Comparison of ENCODE assay signal across 24 cellular contexts in genomic region chrX:20053537-20053936, GRCh38.
"Had no signal": no experiment of that assay in that cellular context is flagged by ENCODE, and none has a peak within 500 bp of the region (broad histone marks: within the 10 kb centered on the region; RNA-seq: fewer than 3 reads in every experiment).

No MANE protein-coding gene starts in this region.

- H3K36me3 ChIP-seq: colonic mucosa, esophagus squamous epithelium, gastrocnemius medialis, heart right ventricle, left lung, lower lobe of right lung had no signal

- ATAC-seq: effector memory CD8-positive, alpha-beta T cell; esophagus mucosa; gastrocnemius medialis; heart right ventricle; left cardiac atrium; left lung; left ventricle myocardium superior; lower lobe of right lung; mucosa of descending colon had no signal

- H3K27me3 Mint-ChIP-seq: dendritic cell treated with granulocyte-macrophage colony-stimulating factor and Interleukin-4, amounts not matched to agents 40 ng/mL and 50 ng/mL, for 4 days; effector memory CD8-positive, alpha-beta T cell had no signal

- H3K4me1 ChIP-seq: colonic mucosa, gastrocnemius medialis, heart right ventricle, left lung, lower lobe of right lung had no signal

- DNase-seq: colonic mucosa; cortex of kidney; effector CD8-positive, alpha-beta T cell; effector memory CD8-positive, alpha-beta T cell; endodermal cell; erythroblast; esophagus squamous epithelium; foreskin fibroblast; foreskin melanocyte; gastrocnemius medialis; glutamatergic neuron; head of caudate nucleus; heart right ventricle; hippocampal formation; left cardiac atrium; left lung; left ventricle myocardium superior; lower lobe of right lung; mesenchymal stem cell; mucosa of descending colon had no signal

- H3K4me1 Mint-ChIP-seq: mesothelial cell of epicardium had no signal

- H3K27ac Mint-ChIP-seq: dendritic cell treated with granulocyte-macrophage colony-stimulating factor and Interleukin-4, amounts not matched to agents 40 ng/mL and 50 ng/mL, for 4 days; effector memory CD8-positive, alpha-beta T cell; endodermal cell; mesothelial cell of epicardium had no signal

- H3K9me3 ChIP-seq: colonic mucosa, esophagus squamous epithelium, gastrocnemius medialis, heart right ventricle, left lung, lower lobe of right lung, mucosa of descending colon had no signal

- H3K9me3 Mint-ChIP-seq: dendritic cell treated with granulocyte-macrophage colony-stimulating factor and Interleukin-4, amounts not matched to agents 40 ng/mL and 50 ng/mL, for 4 days; effector memory CD8-positive, alpha-beta T cell had no signal

- H3K27ac ChIP-seq: colonic mucosa, epithelial cell of prostate, esophagus squamous epithelium, gastrocnemius medialis, heart right ventricle, left lung, lower lobe of right lung had no signal

- H3K4me3 ChIP-seq: colonic mucosa, esophagus squamous epithelium, gastrocnemius medialis, heart right ventricle, left lung, lower lobe of right lung, mucosa of descending colon had no signal

- H3K4me3 Mint-ChIP-seq: dendritic cell treated with granulocyte-macrophage colony-stimulating factor and Interleukin-4, amounts not matched to agents 40 ng/mL and 50 ng/mL, for 4 days; effector memory CD8-positive, alpha-beta T cell; endodermal cell; mesothelial cell of epicardium had no signal

- H3K36me3 Mint-ChIP-seq: mesothelial cell of epicardium had no signal

- H3K27me3 ChIP-seq: esophagus squamous epithelium, gastrocnemius medialis, left lung had no signal
